Comparison of ENCODE assay signal across 11 cellular contexts in genomic region chr1:226123212-226123560, GRCh38.
A peak's percentile ranks its signal among the peaks of the same experiment; 100 is the strongest.
DNase-seq lines count a peak whose midpoint lies in the region; ATAC-seq and TF ChIP-seq lines count a peak whose summit lies in the region.
"Had no signal": no experiment of that assay in that cellular context is flagged by ENCODE, and none has a peak within 500 bp of the region (broad histone marks: within the 10 kb centered on the region; RNA-seq: fewer than 3 reads in every experiment).

No MANE protein-coding gene starts in this region.

- H3K9me3 Mint-ChIP-seq in CD4-positive, alpha-beta memory T cell = no peaks in the 10 kb centered on the region
- H3K9me3 Mint-ChIP-seq in MCF 10A (ENCODE audit: unreplicated experiment) = no peaks in the 10 kb centered on the region
- H3K9me3 Mint-ChIP-seq in neural crest cell = no peaks in the 10 kb centered on the region
- H3K9me3 Mint-ChIP-seq: activated naive CD4-positive, alpha-beta T cell treated with anti-CD3 and anti-CD28 coated beads, Interleukin-2, amount 50 U/mL, for 72 hours had no signal

- no peaks in the 10 kb centered on the region for H3K9me3 ChIP-seq in CD4-positive, alpha-beta memory T cell (ENCODE audit: control insufficient read depth in 1 of 2, low read length in 2 of 2)
- H3K9me3 ChIP-seq in MM.1S (replicated peaks; ENCODE audit: insufficient read depth, low read length) = no peaks in the 10 kb centered on the region
- H3K9me3 ChIP-seq: ovary, upper lobe of right lung had no signal

- no peaks in the 10 kb centered on the region for H3K79me2 ChIP-seq in MM.1S (ENCODE audit: low read length)

- intact Hi-C loops in CD4-positive, alpha-beta memory T cell (cut with micrococcal nuclease) = loop anchor here (5.0 kb wide), 2 partner anchors 41 to 651 kb away; no protein-coding TSS in a partner anchor
- intact Hi-C loops in MCF 10A (cut with micrococcal nuclease) = loop anchor here (5.0 kb wide), 3 partner anchors 41 to 146 kb away; partner anchors contain the start of gene SDE2

- H3K4me1 Mint-ChIP-seq in CD4-positive, alpha-beta memory T cell = peaks cover 23 to 45% (median 34%) of the 10 kb centered on the region in 4 donors
- H3K4me1 Mint-ChIP-seq in MCF 10A (ENCODE audit: insufficient read depth, unreplicated experiment) (peaks cover 40% of the 10 kb centered on the region), neural crest cell (peaks cover 29% of the 10 kb centered on the region)

- H3K27ac ChIP-seq in CD4-positive, alpha-beta memory T cell (ENCODE audit: low read depth, low read length) = peak overlapping the region; percentile 68
- H3K27ac ChIP-seq in MM.1S (ENCODE audit: low read length) = peak overlapping the region; percentile 96; the same call in 1 of the 2 replicates

- peaks cover 41% of the 10 kb centered on the region for H3K4me1 ChIP-seq in CD4-positive, alpha-beta memory T cell (ENCODE audit: insufficient read depth, low read length)
- H3K4me1 ChIP-seq in MM.1S (ENCODE audit: low read length) = peaks cover 44% of the 10 kb centered on the region

- no peak for ATAC-seq in HG03097 (IDR thresholded peaks at IDR 0.05; ENCODE audit: low FRiP score, unreplicated experiment)

- BruUV-seq in MCF 10A (replicated peaks; lab: Mats Ljungman, UMichigan) = no TSS peak

- 0 out of 2 replicates have a peak overlapping the region, but pooled peaks have one; percentile 5 for H2AFZ ChIP-seq in MM.1S (ENCODE audit: low read length)

- H3K9ac ChIP-seq in MM.1S (ENCODE audit: low read length) = peak overlapping the region; percentile 97; the same call in 1 of the 2 replicates

- no peak for DNase-seq in CD4-positive, alpha-beta memory T cell
- DNase-seq in MM.1S = no peak
- no peak for DNase-seq in MCF 10A (ENCODE audit: unreplicated experiment)
- DNase-seq in neural crest cell (ENCODE audit: low read depth, low spot score) = no peak
- DNase-seq in amygdala (lab: John Stamatoyannopoulos, UW) = no peak
- no peak for DNase-seq in iPS-NIHi11 (ENCODE audit: low spot score)
- DNase-seq in GF-D8 (lab: John Stamatoyannopoulos, UW) = no peak

- peak overlapping the region; percentile 96 for H3K4me2 ChIP-seq in MM.1S (ENCODE audit: low read depth, low read length)

- CTCF ChIA-PET in CD4-positive, alpha-beta memory T cell (lab: Charles Lee; ENCODE audit: partially characterized antibody) = interaction anchor here (0.6 to 7.0 kb wide), 13 partner anchors 13 to 216 kb away, joined by 3 to 207 read pairs (median 3); no protein-coding TSS in a partner anchor
- CTCF ChIA-PET in MCF 10A (lab: Yijun Ruan, JAX) = interaction anchor here (0.6 to 6.3 kb wide), 25 partner anchors 13 to 658 kb away, joined by 3 to 207 read pairs (median 4); partner anchors contain the start of gene PARP1

- H3K4me3 Mint-ChIP-seq in CD4-positive, alpha-beta memory T cell = peak overlapping the region; percentile 36 to 91 (median 89)
- peak overlapping the region; percentile 65 for H3K4me3 Mint-ChIP-seq in MCF 10A (ENCODE audit: unreplicated experiment)
- H3K4me3 Mint-ChIP-seq in neural crest cell = peak overlapping the region; percentile 78

- POLR2A ChIA-PET in CD4-positive, alpha-beta memory T cell (lab: Charles Lee; ENCODE audit: partially characterized antibody) = interaction anchor here (1.1 to 8.2 kb wide), 10 partner anchors 12 to 285 kb away, joined by 3 to 63 read pairs (median 6); partner anchors contain the start of genes H3-3A, LIN9, PARP1 and SDE2
- POLR2A ChIA-PET in MCF 10A (lab: Yijun Ruan, JAX) = interaction anchor here (0.8 to 6.5 kb wide), 16 partner anchors 10 to 283 kb away, joined by 3 to 68 read pairs (median 8); partner anchors contain the start of genes H3-3A, LIN9, PARP1 and SDE2

- H3K9me2 ChIP-seq in MM.1S (replicated peaks; ENCODE audit: insufficient read depth, low read length) = no peaks in the 10 kb centered on the region

- H3F3A ChIP-seq in MM.1S (ENCODE audit: insufficient read depth, low read length) = peaks cover 47% of the 10 kb centered on the region

- H3K36me3 Mint-ChIP-seq in CD4-positive, alpha-beta memory T cell = peaks cover 0 to 4% of the 10 kb centered on the region in 2 donors
- H3K36me3 Mint-ChIP-seq in MCF 10A (ENCODE audit: insufficient read depth, unreplicated experiment) (peaks cover 5% of the 10 kb centered on the region), neural crest cell (ENCODE audit: low read depth) (no peaks in the 10 kb centered on the region)
- H3K36me3 Mint-ChIP-seq: activated naive CD4-positive, alpha-beta T cell treated with anti-CD3 and anti-CD28 coated beads, Interleukin-2, amount 50 U/mL, for 72 hours had no signal

- H3K27me3 Mint-ChIP-seq in CD4-positive, alpha-beta memory T cell = no peaks in the 10 kb centered on the region
- H3K27me3 Mint-ChIP-seq in MCF 10A (ENCODE audit: insufficient read depth, unreplicated experiment) (no peaks in the 10 kb centered on the region), neural crest cell (ENCODE audit: low read depth) (peaks cover 13% of the 10 kb centered on the region)

- H3K27me3 ChIP-seq in CD4-positive, alpha-beta memory T cell (ENCODE audit: insufficient read depth, low read length) = no peaks in the 10 kb centered on the region
- H3K27me3 ChIP-seq in MM.1S (replicated peaks; ENCODE audit: insufficient read depth, low read length) = no peaks in the 10 kb centered on the region
- H3K27me3 ChIP-seq: ovary, upper lobe of right lung had no signal

- H4K20me1 ChIP-seq in MM.1S (ENCODE audit: insufficient read depth, low read length) = no peaks in the 10 kb centered on the region

- H3K36me3 ChIP-seq in CD4-positive, alpha-beta memory T cell (ENCODE audit: insufficient read depth, low read length) = no peaks in the 10 kb centered on the region
- no peaks in the 10 kb centered on the region for H3K36me3 ChIP-seq in MM.1S (replicated peaks; ENCODE audit: insufficient read depth, low read length)
- H3K36me3 ChIP-seq: ovary, upper lobe of right lung had no signal

- no peak for TF ChIP-seq CTCF in MM.1S (IDR thresholded peaks at IDR 0.05; ENCODE audit: low read length)
- TF ChIP-seq CTCF in MCF 10A (IDR thresholded peaks at IDR 0.05; ENCODE audit: unreplicated experiment) = no peak
- TF ChIP-seq CTCF in neural crest cell (conservative IDR thresholded peaks at IDR 0.05) = no peak

- H3K27ac Mint-ChIP-seq in CD4-positive, alpha-beta memory T cell = peak overlapping the region; percentile 93 to 99 (median 99)
- H3K27ac Mint-ChIP-seq in MCF 10A (ENCODE audit: low read depth, unreplicated experiment) (peak overlapping the region; percentile 55), neural crest cell (ENCODE audit: unreplicated experiment) (no peak overlapping the region)

- H3K4me3 ChIP-seq in CD4-positive, alpha-beta memory T cell (ENCODE audit: low read length in 2 of 2) = no peak overlapping the region
- peak overlapping the region; percentile 84; the same call in 1 of the 2 replicates for H3K4me3 ChIP-seq in MM.1S (ENCODE audit: low read length)
